Comparison of ENCODE assay signal across 24 cellular contexts in the genomic region with DNA sequence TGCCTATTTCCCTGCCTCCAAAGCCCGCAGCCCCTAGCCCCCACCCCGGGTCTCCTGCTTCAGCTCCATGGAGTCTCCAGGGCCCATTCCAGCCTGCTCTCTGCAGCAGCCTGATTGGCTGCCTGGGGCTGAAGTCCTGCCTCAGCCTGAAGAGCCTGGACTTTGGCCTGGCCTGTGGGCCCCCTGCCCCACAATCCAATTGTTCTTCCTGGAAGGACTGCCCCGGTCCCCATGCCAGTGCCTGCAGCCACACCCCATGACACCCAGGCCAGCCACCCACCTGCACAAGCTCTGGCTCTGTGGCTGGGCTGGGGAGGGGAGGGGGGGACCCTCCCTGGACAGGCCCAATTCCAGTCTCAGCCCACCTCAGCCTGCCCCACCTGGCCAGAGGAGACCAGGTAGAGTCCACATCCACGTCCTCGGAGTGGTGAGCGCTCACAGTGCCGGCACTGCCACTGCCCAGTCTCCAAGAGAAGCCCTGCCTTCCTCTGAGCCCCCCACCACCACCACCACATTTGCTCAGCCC. TPM values are rescaled to one million over a fixed set of nuclear protein-coding genes. Genes with fewer than 3 reads are reported as not detected.
"Had no signal": no experiment of that assay in that cellular context is flagged by ENCODE, and none has a peak within 500 bp of the region (broad histone marks: within the 10 kb centered on the region; RNA-seq: fewer than 3 reads in every experiment).

No MANE protein-coding gene starts in this region.

- H3K4me3 ChIP-seq: body of pancreas, pancreas, stomach had no signal

- H3K27ac Mint-ChIP-seq: endodermal cell; naive B cell; stimulated activated effector memory CD8-positive, alpha-beta T cell treated with anti-CD3 and anti-CD28 coated beads, Interleukin-12 subunit alpha, Interleukin-12 subunit beta, amount 100 ng/mL, for 72 hours had no signal

- H3K9me3 ChIP-seq: body of pancreas, pancreas, stomach, upper lobe of left lung had no signal

- ATAC-seq: body of pancreas; left lobe of liver; pancreas; stimulated activated effector memory CD8-positive, alpha-beta T cell treated with anti-CD3 and anti-CD28 coated beads, Interleukin-12 subunit alpha, Interleukin-12 subunit beta, amount 100 ng/mL, for 72 hours had no signal

- H3K27ac ChIP-seq: body of pancreas, epithelial cell of prostate, pancreas, stomach, upper lobe of left lung, WERI-Rb-1 had no signal

- H3K36me3 ChIP-seq: pancreas, stomach, upper lobe of left lung, WERI-Rb-1 had no signal

- DNase-seq: activated CD4-positive, alpha-beta T cell treated with anti-CD3 and anti-CD28 coated beads for 1 hour; activated naive CD4-positive, alpha-beta T cell; body of pancreas; caudate nucleus; endodermal cell; foreskin fibroblast; glutamatergic neuron; hypothalamus; islet precursor cell; mammary epithelial cell; naive B cell; stimulated activated CD4-positive, alpha-beta T cell treated with anti-CD3 and anti-CD28 coated beads, Interleukin-4, amount 100 ng/mL, for 24 hours; stomach; T-helper 2 cell; upper lobe of left lung; WERI-Rb-1 had no signal

- H3K9me3 Mint-ChIP-seq: endodermal cell; stimulated activated effector memory CD8-positive, alpha-beta T cell treated with anti-CD3 and anti-CD28 coated beads, Interleukin-12 subunit alpha, Interleukin-12 subunit beta, amount 100 ng/mL, for 72 hours had no signal

- H3K36me3 Mint-ChIP-seq: stimulated activated effector memory CD8-positive, alpha-beta T cell treated with anti-CD3 and anti-CD28 coated beads, Interleukin-12 subunit alpha, Interleukin-12 subunit beta, amount 100 ng/mL, for 72 hours had no signal

- H3K4me3 Mint-ChIP-seq: endodermal cell; stimulated activated effector memory CD8-positive, alpha-beta T cell treated with anti-CD3 and anti-CD28 coated beads, Interleukin-12 subunit alpha, Interleukin-12 subunit beta, amount 100 ng/mL, for 72 hours had no signal

RNA-seq across cellular contexts. Expression of gene ENPP7, which starts 12.3 kb away (rescaled TPM):
- total RNA-seq: body of pancreas, dermis microvascular lymphatic vessel endothelial cell, endodermal cell, mammary epithelial cell, mononuclear cell, sciatic nerve, temporal lobe had no signal
- polyA plus RNA-seq: mammary epithelial cell, stomach had no signal
